Comparison of ENCODE assay signal across 18 cellular contexts in the genomic region with DNA sequence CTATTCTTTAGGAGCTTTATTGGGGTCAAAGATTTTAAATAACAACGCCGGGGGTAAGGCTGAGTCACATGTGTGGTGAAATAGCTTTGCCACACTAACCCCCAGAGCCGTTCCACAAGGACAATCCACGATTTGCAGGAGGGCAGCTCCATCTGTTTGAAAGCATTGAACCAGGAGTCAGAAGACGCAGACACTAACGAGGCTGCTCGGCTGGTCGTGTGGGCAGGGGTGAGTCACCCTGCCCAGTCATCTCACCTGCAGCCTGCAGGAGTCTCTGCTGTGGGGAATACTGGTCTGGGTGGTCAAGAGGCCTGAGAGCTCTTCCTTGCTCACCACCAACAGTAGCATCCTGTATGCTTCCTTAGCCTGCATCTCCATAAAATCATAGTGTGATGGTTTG.
DNase-seq lines count a peak whose midpoint lies in the region; ATAC-seq and TF ChIP-seq lines count a peak whose summit lies in the region.
"Had no signal": no experiment of that assay in that cellular context is flagged by ENCODE, and none has a peak within 500 bp of the region (broad histone marks: within the 10 kb centered on the region; RNA-seq: fewer than 3 reads in every experiment).

No MANE protein-coding gene starts in this region.

- peak; percentile 75 for ATAC-seq in stimulated activated effector memory CD8-positive, alpha-beta T cell treated with anti-CD3 and anti-CD28 coated beads, Interleukin-12 subunit alpha, Interleukin-12 subunit beta, amount 100 ng/mL, for 72 hours

- no peak overlapping the region for H2AFZ ChIP-seq in Karpas-422 (ENCODE audit: low read length)

- no peaks in the 10 kb centered on the region for H3K27me3 ChIP-seq in Karpas-422 (ENCODE audit: low read length)
- H3K27me3 ChIP-seq in brain microvascular endothelial cell (replicated peaks), result no peaks in the 10 kb centered on the region
- H3K27me3 ChIP-seq in tibial artery, result no peaks in the 10 kb centered on the region
- H3K27me3 ChIP-seq: SJSA1, spleen, vagina had no signal

- H3K4me3 Mint-ChIP-seq in stimulated activated effector memory CD8-positive, alpha-beta T cell treated with anti-CD3 and anti-CD28 coated beads, Interleukin-12 subunit alpha, Interleukin-12 subunit beta, amount 100 ng/mL, for 72 hours, result no peak overlapping the region
- H3K4me3 Mint-ChIP-seq: central memory CD8-positive, alpha-beta T cell had no signal

- H3K36me3 Mint-ChIP-seq in stimulated activated effector memory CD8-positive, alpha-beta T cell treated with anti-CD3 and anti-CD28 coated beads, Interleukin-12 subunit alpha, Interleukin-12 subunit beta, amount 100 ng/mL, for 72 hours, result no peaks in the 10 kb centered on the region

- H3K4me3 ChIP-seq in Karpas-422 (ENCODE audit: low read length), result peak overlapping the region; percentile 40; the same call in 1 of the 2 replicates
- H3K4me3 ChIP-seq in brain microvascular endothelial cell (ENCODE audit: low read depth, low read length), result no peak overlapping the region
- no peak overlapping the region for H3K4me3 ChIP-seq in tibial artery
- H3K4me3 ChIP-seq: lung, SJSA1, spleen, vagina had no signal

- H3K4me1 Mint-ChIP-seq in stimulated activated effector memory CD8-positive, alpha-beta T cell treated with anti-CD3 and anti-CD28 coated beads, Interleukin-12 subunit alpha, Interleukin-12 subunit beta, amount 100 ng/mL, for 72 hours, result peaks cover 7% of the 10 kb centered on the region
- H3K4me1 Mint-ChIP-seq: central memory CD8-positive, alpha-beta T cell had no signal

- H3K4me1 ChIP-seq in Karpas-422 (ENCODE audit: low read length) (peaks cover 46% of the 10 kb centered on the region), tibial artery (peaks cover 0 to 11% (median 0%) of the 10 kb centered on the region in 4 donors)
- H3K4me1 ChIP-seq: SJSA1, spleen, vagina had no signal

- TF ChIP-seq CTCF in brain microvascular endothelial cell (IDR thresholded peaks at IDR 0.05; ENCODE audit: low read depth, low read length, missing control alignments) (peak; percentile 6), tibial artery (IDR thresholded peaks at IDR 0.05) (no peak)

- H3K36me3 ChIP-seq in Karpas-422 (ENCODE audit: insufficient read depth, low read length) (no peaks in the 10 kb centered on the region), brain microvascular endothelial cell (replicated peaks) (no peaks in the 10 kb centered on the region), tibial artery (no peaks in the 10 kb centered on the region)
- H3K36me3 ChIP-seq: SJSA1, spleen, vagina had no signal

- no peaks in the 10 kb centered on the region for H3K9me2 ChIP-seq in Karpas-422 (replicated peaks; ENCODE audit: insufficient read depth, low read length)

- no peak overlapping the region for H3K4me2 ChIP-seq in Karpas-422 (ENCODE audit: low read depth, low read length, poor library complexity, severe bottlenecking)

- H4K20me1 ChIP-seq in Karpas-422 (ENCODE audit: insufficient read depth, low read depth, low read length), result no peaks in the 10 kb centered on the region

- H3K9ac ChIP-seq in Karpas-422 (ENCODE audit: low read length), result no peak overlapping the region

- no peak overlapping the region for H3K27ac Mint-ChIP-seq in stimulated activated effector memory CD8-positive, alpha-beta T cell treated with anti-CD3 and anti-CD28 coated beads, Interleukin-12 subunit alpha, Interleukin-12 subunit beta, amount 100 ng/mL, for 72 hours

- in situ Hi-C loops in brain microvascular endothelial cell (cut with HindIII; ENCODE audit: low pct_ligation_motif_present, low sequenced_read_pairs), result no loop called here

- no peaks in the 10 kb centered on the region for H3K9me3 Mint-ChIP-seq in stimulated activated effector memory CD8-positive, alpha-beta T cell treated with anti-CD3 and anti-CD28 coated beads, Interleukin-12 subunit alpha, Interleukin-12 subunit beta, amount 100 ng/mL, for 72 hours
- H3K9me3 Mint-ChIP-seq: central memory CD8-positive, alpha-beta T cell had no signal

- DNase-seq in activated naive CD4-positive, alpha-beta T cell treated with Interleukin-2 at 50 U/mL for 16 hours, result peak; percentile 11
- no peak for DNase-seq in activated naive CD4-positive, alpha-beta T cell treated with anti-CD3 and anti-CD28 coated beads, Interleukin-2, amount 50 U/mL, for 16 hours
- no peak for DNase-seq in Karpas-422
- no peak for DNase-seq in brain microvascular endothelial cell
- DNase-seq in stimulated activated effector memory CD8-positive, alpha-beta T cell treated with anti-CD3 and anti-CD28 coated beads, Interleukin-12 subunit alpha, Interleukin-12 subunit beta, amount 100 ng/mL, for 72 hours (ENCODE audit: low spot score in 2 of 2), result no peak
- no peak for DNase-seq in NCI-H1092 treated with DMSO at 0.1 percent for 48 hours (lab: John Stamatoyannopoulos, UW)
- no peak for DNase-seq in tibial artery
- no peak for DNase-seq in NCI-H748 (lab: John Stamatoyannopoulos, UW; ENCODE audit: unreplicated experiment)
- DNase-seq: activated effector memory CD4-positive, alpha-beta T cell treated with anti-CD3 and anti-CD28 coated beads, Interleukin-2, amount 50 U/mL, for 16 hours; hippocampal formation; NCI-H1417 treated with DMSO at 0.1 percent for 48 hours; NCI-H774; spleen had no signal

- intact Hi-C loops in tibial artery (cut with DNase I; ENCODE audit: low total_unique reads), result no loop called here

- no peaks in the 10 kb centered on the region for H3K79me2 ChIP-seq in Karpas-422 (ENCODE audit: low read length)

- H3K9me3 ChIP-seq in Karpas-422 (ENCODE audit: low read length) (no peaks in the 10 kb centered on the region), tibial artery (no peaks in the 10 kb centered on the region)
- H3K9me3 ChIP-seq: SJSA1, vagina had no signal

- H3K27ac ChIP-seq in Karpas-422 (ENCODE audit: low read length), result no peak overlapping the region
- H3K27ac ChIP-seq in brain microvascular endothelial cell, result no peak overlapping the region
- no peak overlapping the region for H3K27ac ChIP-seq in tibial artery
- H3K27ac ChIP-seq: epithelial cell of prostate, SJSA1, vagina had no signal
